ENCODE assay signal across 1 cellular context in the genomic region with DNA sequence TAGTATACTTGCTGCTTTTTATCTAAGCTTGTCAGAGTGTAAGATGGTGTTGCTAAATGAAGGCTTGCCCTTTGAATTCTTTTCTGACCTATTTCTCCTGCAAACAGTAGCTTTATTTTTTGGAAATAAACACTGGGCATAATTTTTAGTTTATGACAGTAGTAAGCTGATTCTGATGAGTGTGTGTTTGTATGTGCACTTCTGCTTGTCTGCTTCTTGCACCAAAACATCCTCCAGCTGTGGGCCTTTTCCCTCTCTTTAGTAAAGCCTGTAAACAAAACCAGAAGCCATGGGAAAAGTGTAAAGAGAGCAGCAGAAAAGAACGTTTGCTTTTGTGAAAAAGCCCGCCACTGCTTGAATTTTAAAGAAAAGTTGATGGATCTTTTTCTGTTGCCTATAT.
TF ChIP-seq lines count a peak whose summit lies in the region.

No MANE protein-coding gene starts in this region.

TF ChIP-seq in H1, 55 proteins besides CTCF, POLR2A, EP300 and RAD21:
- TF ChIP-seq RFX5 (IDR thresholded peaks at IDR 0.05; ENCODE audit: borderline replicate concordance, low read depth, low read length) (no peak), JUND (IDR thresholded peaks at IDR 0.05; ENCODE audit: low read length) (no peak), KDM5A (IDR thresholded peaks at IDR 0.05; ENCODE audit: low read length) (no peak), SAP30 (IDR thresholded peaks at IDR 0.05; ENCODE audit: insufficient read depth, insufficient replicate concordance, low read length) (no peak)
